In genomic region chr11:34174411-34175041, GRCh38 we compare ENCODE assay signal across 8 cellular contexts.
DNase-seq lines count a peak whose midpoint lies in the region; ATAC-seq lines count a peak whose summit lies in the region.

No MANE protein-coding gene starts in this region.

- no peaks in the 10 kb centered on the region for H3K9me3 ChIP-seq in CD8-positive, alpha-beta memory T cell (ENCODE audit: low read length)
- no peaks in the 10 kb centered on the region for H3K9me3 ChIP-seq in NT2/D1 (ENCODE audit: insufficient read depth, low read length)

- CTCF ChIA-PET in CD8-positive, alpha-beta memory T cell (lab: Charles Lee): interaction anchor here (0.6 to 7.7 kb wide), 46 partner anchors 9 to 1187 kb away, joined by 3 to 113 read pairs (median 4); partner anchors contain the start of gene ABTB2

- H3K4me3 ChIP-seq in CD8-positive, alpha-beta memory T cell (ENCODE audit: low read length): no peak overlapping the region
- peak overlapping the region; percentile 22 for H3K4me3 ChIP-seq in NT2/D1 (ENCODE audit: insufficient read length, low read depth)

- POLR2A ChIA-PET in CD8-positive, alpha-beta memory T cell (lab: Charles Lee): interaction anchor here (1.1 kb wide), 1 partner anchor 183 kb away, joined by 8 read pairs; the partner anchor contains the start of gene ABTB2

- peak; percentile 65 to 82 (median 67) for DNase-seq in CD8-positive, alpha-beta memory T cell
- DNase-seq in HK-2 (ENCODE audit: unreplicated experiment) (peak; percentile 55), NT2/D1 (ENCODE audit: low read depth, low spot score) (peak; percentile 57), activated T-cell treated with anti-CD3 and anti-CD28 coated beads for 24 hours (ENCODE audit: low read depth) (peak; percentile 75), myocyte (ENCODE audit: low read depth) (peak; percentile 83)
- DNase-seq in stimulated activated CD8-positive, alpha-beta memory T cell treated with anti-CD3 and anti-CD28 coated beads, Interleukin-7, amount 100 ng/mL, for 24 hours (ENCODE audit: low read depth): peak; percentile 76

- no peak overlapping the region for H3K27ac ChIP-seq in CD8-positive, alpha-beta memory T cell (ENCODE audit: low read depth, low read length)

- H3K9me3 Mint-ChIP-seq in CD8-positive, alpha-beta memory T cell: no peaks in the 10 kb centered on the region

- no peak overlapping the region for H3K27ac Mint-ChIP-seq in CD8-positive, alpha-beta memory T cell

- peaks cover 7 to 10% of the 10 kb centered on the region in 2 donors for H3K27me3 Mint-ChIP-seq in CD8-positive, alpha-beta memory T cell

- no peaks in the 10 kb centered on the region for H3K27me3 ChIP-seq in CD8-positive, alpha-beta memory T cell (ENCODE audit: insufficient read depth, low read length, poor library complexity, severe bottlenecking)
- no peaks in the 10 kb centered on the region for H3K27me3 ChIP-seq in NT2/D1 (ENCODE audit: insufficient read depth, insufficient read length)

- peaks cover 0 to 12% (median 0%) of the 10 kb centered on the region in 3 donors for H3K4me1 Mint-ChIP-seq in CD8-positive, alpha-beta memory T cell

- H3K9ac ChIP-seq in NT2/D1 (ENCODE audit: insufficient read length, low read depth): peak overlapping the region; percentile 42

- peak overlapping the region in 5 of 7 donors; percentile 39 to 64 (median 51) for H3K4me3 Mint-ChIP-seq in CD8-positive, alpha-beta memory T cell

- H3K4me1 ChIP-seq in CD8-positive, alpha-beta memory T cell (ENCODE audit: insufficient read depth, low read length): no peaks in the 10 kb centered on the region
- peaks cover 2% of the 10 kb centered on the region for H3K4me1 ChIP-seq in NT2/D1 (ENCODE audit: insufficient read depth, insufficient read length)

- H3K36me3 ChIP-seq in CD8-positive, alpha-beta memory T cell (ENCODE audit: insufficient read depth, low read length): no peaks in the 10 kb centered on the region
- H3K36me3 ChIP-seq in NT2/D1 (ENCODE audit: insufficient read depth, insufficient read length, low read length): peaks cover 27% of the 10 kb centered on the region

- ATAC-seq in GM19452 (IDR thresholded peaks at IDR 0.05; ENCODE audit: unreplicated experiment) (peak; percentile 74), esophagus mucosa (peak; percentile 88)

- H3K36me3 Mint-ChIP-seq in CD8-positive, alpha-beta memory T cell: no peaks in the 10 kb centered on the region
